In the genomic region with DNA sequence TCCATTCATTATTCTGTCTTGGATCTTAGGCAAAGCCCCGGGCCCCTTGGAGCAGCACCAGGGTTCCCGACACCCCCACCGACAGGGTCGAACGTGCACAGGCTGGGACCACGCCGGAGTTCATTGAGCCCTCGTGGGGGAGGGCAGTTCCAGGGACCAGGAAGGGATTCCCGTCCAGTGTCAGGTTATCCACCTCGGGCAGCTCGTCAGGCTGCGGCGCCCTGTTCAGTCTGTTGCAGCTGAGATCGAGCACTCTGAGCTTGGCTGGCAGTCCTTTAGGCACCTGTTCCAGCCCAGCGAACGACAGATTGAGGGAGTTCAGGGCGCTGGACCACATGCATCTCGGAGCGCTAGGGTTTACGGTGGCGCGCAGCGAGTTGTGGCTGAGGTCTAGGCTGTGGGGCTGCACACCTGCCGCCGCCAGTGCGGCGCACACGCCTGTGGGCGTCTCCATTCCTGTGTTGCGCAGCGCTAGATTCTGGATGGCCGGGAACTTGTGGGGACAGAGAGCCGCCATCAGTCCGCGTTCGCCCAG, we compare ENCODE assay signal across 8 cellular contexts. TPM values are rescaled to one million over a fixed set of nuclear protein-coding genes. Genes with fewer than 3 reads are reported as not detected.
A peak's percentile ranks its signal among the peaks of the same experiment; 100 is the strongest.
DNase-seq lines count a peak whose midpoint lies in the region; ATAC-seq, FAIRE-seq and TF ChIP-seq lines count a peak whose summit lies in the region.

No MANE protein-coding gene starts in this region.

- ATAC-seq in GM21390 (IDR thresholded peaks at IDR 0.05; ENCODE audit: unreplicated experiment) (peak; percentile 44), K562 (no peak)

- H3K9me3 Mint-ChIP-seq in Caco-2 (ENCODE audit: unreplicated experiment) = no peaks in the 10 kb centered on the region

- H3K36me3 Mint-ChIP-seq in Caco-2 (ENCODE audit: insufficient read depth, unreplicated experiment) = peaks cover 16% of the 10 kb centered on the region

- BruUV-seq in Caco-2 (replicated peaks; lab: Mats Ljungman, UMichigan) = no TSS peak
- no TSS peak for BruUV-seq in K562 (replicated peaks; lab: Mats Ljungman, UMichigan)

- no peak for TF ChIP-seq EP300 in K562 (IDR thresholded peaks at IDR 0.05; ENCODE audit: low read length)

- POLR2A ChIA-PET in Caco-2 (lab: Charles Lee) = interaction anchor here (1.1 kb wide), 1 partner anchor 16 kb away, joined by 4 read pairs; a partner anchor contains a TSS
- POLR2A ChIA-PET in K562 (lab: Yijun Ruan, JAX) = interaction anchor here (1.2 kb wide), 1 partner anchor 9 kb away, joined by 3 read pairs; no protein-coding TSS in a partner anchor

- no peaks in the 10 kb centered on the region for H3K9me1 ChIP-seq in K562 (ENCODE audit: control insufficient read depth, insufficient read depth, low read length)

- H3K4me3 Mint-ChIP-seq in Caco-2 (ENCODE audit: unreplicated experiment) = peak overlapping the region; percentile 88

- no peak for TF ChIP-seq POLR2A in K562 (conservative IDR thresholded peaks at IDR 0.05)
- peak in 1 of 2 donors; percentile 41 for TF ChIP-seq POLR2A in thyroid gland (IDR thresholded peaks at IDR 0.05)

- H3K9me3 ChIP-seq in Caco-2 (peaks cover 19% of the 10 kb centered on the region), K562 (replicated peaks; ENCODE audit: control insufficient read depth, insufficient read depth, low read depth, low read length) (no peaks in the 10 kb centered on the region), thyroid gland (no peaks in the 10 kb centered on the region)

- in situ Hi-C loops in K562 (cut with MboI) = no loop called here

- H3K27me3 ChIP-seq in Caco-2 (replicated peaks; ENCODE audit: control insufficient read depth, insufficient read depth, low read length) = no peaks in the 10 kb centered on the region
- H3K27me3 ChIP-seq in K562 (ENCODE audit: control insufficient read depth in 2 of 2, insufficient read depth in 2 of 2, low read length in 2 of 2) = no peaks in the 10 kb centered on the region
- H3K27me3 ChIP-seq in thyroid gland = no peaks in the 10 kb centered on the region

- peaks cover 4% of the 10 kb centered on the region for H3K4me1 Mint-ChIP-seq in Caco-2 (ENCODE audit: low read depth, unreplicated experiment)

- 77% methylated on average over 30 of the region's 36 CpGs for WGBS in K562 (ENCODE audit: insufficient coverage, low coverage, missing lambda C conversion rate)
- 3 to 65% methylated on average over 2 to 11 of the region's 36 CpGs for WGBS in thyroid gland, 2 donors

- CTCF ChIA-PET in Caco-2 (lab: Charles Lee) (interaction anchor here (0.6 to 1.6 kb wide), 2 partner anchors 84 to 1521 kb away, joined by 4 to 5 read pairs; a partner anchor contains a TSS), K562 (lab: Yijun Ruan, JAX; ENCODE audit: low intra/inter-chr PET ratio) (no interaction called here)

- no peaks in the 10 kb centered on the region for H3K79me2 ChIP-seq in K562 (ENCODE audit: control insufficient read depth, insufficient read depth, low read length)

- no peak overlapping the region for H3K9ac ChIP-seq in K562 (ENCODE audit: insufficient read depth in 1 of 2, low read depth in 2 of 2, low read length in 2 of 2)

- H3K27ac ChIP-seq in K562 (ENCODE audit: extremely low read depth, low read depth, low read length) (no peak overlapping the region), thyroid gland (peak overlapping the region; percentile 57 to 81 (median 79))

- no peaks in the 10 kb centered on the region for H4K20me1 ChIP-seq in K562 (replicated peaks; ENCODE audit: control insufficient read depth, insufficient read depth, low read length)

- DNase-seq in Caco-2 = peak in 1 of 2 experiments; percentile 55
- peak; percentile 26 for DNase-seq in NCI-H146 treated with DMSO at 0.1 percent for 48 hours (lab: John Stamatoyannopoulos, UW; ENCODE audit: unreplicated experiment)
- no peak for DNase-seq in K562 (ENCODE audit: extremely low read depth in 1 of 4, low spot score in 3 of 4)
- DNase-seq in left kidney (ENCODE audit: low read depth, low spot score) = peak; percentile 81
- DNase-seq in thyroid gland = peak; percentile 58 to 70
- DNase-seq in midbrain (lab: John Stamatoyannopoulos, UW) = no peak
- no peak for DNase-seq in NCI-H2171 (lab: John Stamatoyannopoulos, UW)

- peak overlapping the region; percentile 79 for H3K27ac Mint-ChIP-seq in Caco-2 (ENCODE audit: unreplicated experiment)

- TF ChIP-seq RAD21 in K562 (CRISPR knock-in tag; conservative IDR thresholded peaks at IDR 0.05 in 1 of 2, IDR thresholded peaks at IDR 0.05 in 1 of 2) = no peak

- H3K4me2 ChIP-seq in K562 (ENCODE audit: insufficient read depth, low read length) = no peak overlapping the region

- H3K4me1 ChIP-seq in Caco-2 (peaks cover 6% of the 10 kb centered on the region), K562 (replicated peaks in 1 of 2; ENCODE audit: control insufficient read depth in 2 of 2, insufficient read depth in 2 of 2, low read length in 2 of 2) (peaks cover 0 to 14% of the 10 kb centered on the region in 2 experiments; a peak in 2 of 5 replicates), thyroid gland (peaks cover 5 to 18% of the 10 kb centered on the region in 2 donors)

- no peak overlapping the region for H2AFZ ChIP-seq in K562 (ENCODE audit: low read depth, low read length)

- H3K27me3 Mint-ChIP-seq in Caco-2 (ENCODE audit: insufficient read depth, unreplicated experiment) = no peaks in the 10 kb centered on the region

- FAIRE-seq in K562 (lab: Jason Lieb, UNC) = no peak

- intact Hi-C loops in Caco-2 (cut with micrococcal nuclease; ENCODE audit: unreplicated experiment) = loop anchor here (1.0 kb wide), 1 partner anchor 68 kb away; a partner anchor contains a TSS
- intact Hi-C loops in K562 (cut with micrococcal nuclease) = no loop called here
- intact Hi-C loops in thyroid gland (cut with DNase I) = loop anchor here (10.0 kb wide), 1 partner anchor 257 kb away; no protein-coding TSS in a partner anchor

- TF ChIP-seq CTCF in Caco-2 (IDR thresholded peaks at IDR 0.05; ENCODE audit: insufficient read depth in 1 of 2, low read depth in 1 of 2, low read length in 1 of 2, severe bottlenecking in 1 of 2, unreplicated experiment in 1 of 2) (no peak), K562 (IDR thresholded peaks at IDR 0.05 in 2 of 3, conservative IDR thresholded peaks at IDR 0.05 in 1 of 3; ENCODE audit: insufficient read depth in 2 of 3, low read depth in 1 of 3, low read length in 3 of 3) (no peak), thyroid gland (IDR thresholded peaks at IDR 0.05) (no peak)

- H3K4me3 ChIP-seq in Caco-2 (ENCODE audit: low read depth, low read length) = peak overlapping the region; percentile 49
- no peak overlapping the region for H3K4me3 ChIP-seq in K562
- H3K4me3 ChIP-seq in thyroid gland (replicated peaks in 1 of 3) = peak overlapping the region; percentile 24 to 95 (median 52)

- no peaks in the 10 kb centered on the region for H3K36me3 ChIP-seq in Caco-2 (ENCODE audit: control insufficient read depth, insufficient read depth, low read length)
- no peaks in the 10 kb centered on the region for H3K36me3 ChIP-seq in K562 (ENCODE audit: control insufficient read depth, insufficient read depth, low read length)
- H3K36me3 ChIP-seq in thyroid gland = no peaks in the 10 kb centered on the region

RNA-seq across cellular contexts. Expression of a gene that starts 1.1 kb away (rescaled TPM):
- total RNA-seq in Caco-2 (2022) (11.5 and 13.3 TPM in 2 replicates), K562 (2014; rRNA removed) (0.09 TPM in 1 of 2 replicates, not detected in the other), K562 (2014; rRNA removed; fragmentation: Illumina TruSeq; extraction: Trizol) (0.07 TPM in 1 of 2 replicates, not detected in the other), K562 (2015; rRNA removed; fragmentation: Illumina TruSeq; extraction: Trizol) (0.14 and 0.15 TPM in 2 replicates), K562 (2021) (0.31 and 0.47 TPM in 2 replicates), thyroid gland (10 to 100 TPM; 18.5 to 36.7 (median 30.0) TPM)
- total RNA-seq in K562 (2011; cell fraction: chromatin; rRNA removed; ENCODE audit: low replicate concordance) = 0.39 and 0.46 TPM in 2 replicates
- 0.26 and 0.33 TPM in 2 replicates for total RNA-seq in K562 (2011; cell fraction: nucleolus; rRNA removed)
- total RNA-seq in K562 (2011; cell fraction: nucleoplasm; rRNA removed) = 0.51 TPM in 1 of 2 replicates, not detected in the other
- polyA plus RNA-seq in K562 (2011; rRNA removed) (0.13 and 0.23 TPM in 2 replicates), K562 (2014; fragmentation: Illumina TruSeq; extraction: Trizol) (not detected in 2 replicates), K562 (2014; fragmentation: Nextera tagmentation; extraction: Ambion mirVana) (under 1 TPM in 1 of 2 experiments, not detected in 1; 0.15 TPM), K562 (2014; rRNA removed) (0.32 and 1.0 TPM in 2 replicates)
- 0.28 and 0.47 TPM in 2 replicates for polyA plus RNA-seq in K562 (2011; cell fraction: cytosol; rRNA removed)
- polyA plus RNA-seq in K562 (2011; cell fraction: nucleus; rRNA removed) = 0.11 and 0.67 TPM in 2 replicates
- polyA plus RNA-seq in K562 (2012) = 0.17 and 0.29 TPM in 2 replicates
- polyA minus RNA-seq in K562 (2011; rRNA and poly(A)+ RNA removed) = not detected in 2 replicates
- polyA minus RNA-seq in K562 (2011; cell fraction: cytosol; rRNA and poly(A)+ RNA removed) = not detected in 2 replicates
- polyA minus RNA-seq in K562 (2011; cell fraction: nucleus; rRNA and poly(A)+ RNA removed) = 0.22 and 0.27 TPM in 2 replicates

RNA-seq across cellular contexts. Expression of a gene that starts 7.4 kb away (rescaled TPM):
- total RNA-seq in Caco-2 (2022) (37.8 and 46.4 TPM in 2 replicates), K562 (2014; rRNA removed) (21.4 and 32.9 TPM in 2 replicates), K562 (2014; rRNA removed; fragmentation: Illumina TruSeq; extraction: Trizol) (8.3 and 10.3 TPM in 2 replicates), K562 (2015; rRNA removed; fragmentation: Illumina TruSeq; extraction: Trizol) (10.6 and 11.5 TPM in 2 replicates), K562 (2021) (23.5 and 24.4 TPM in 2 replicates), thyroid gland (10 to 100 TPM; 16.1 to 48.7 (median 29.3) TPM)
- 97.2 and 222 TPM in 2 replicates for total RNA-seq in K562 (2011; cell fraction: chromatin; rRNA removed; ENCODE audit: low replicate concordance)
- 127 and 130 TPM in 2 replicates for total RNA-seq in K562 (2011; cell fraction: nucleolus; rRNA removed)
- 107 and 115 TPM in 2 replicates for total RNA-seq in K562 (2011; cell fraction: nucleoplasm; rRNA removed)
- polyA plus RNA-seq in K562 (2011; rRNA removed) (26.9 and 28.5 TPM in 2 replicates), K562 (2014; fragmentation: Illumina TruSeq; extraction: Trizol) (16.7 and 18.0 TPM in 2 replicates), K562 (2014; fragmentation: Nextera tagmentation; extraction: Ambion mirVana) (1 to 10 TPM; 3.4 to 5.1 TPM), K562 (2014; rRNA removed) (32.5 and 46.4 TPM in 2 replicates)
- 29.2 and 30.3 TPM in 2 replicates for polyA plus RNA-seq in K562 (2011; cell fraction: cytosol; rRNA removed)
- 196 and 262 TPM in 2 replicates for polyA plus RNA-seq in K562 (2011; cell fraction: nucleus; rRNA removed)
- 18.6 and 22.1 TPM in 2 replicates for polyA plus RNA-seq in K562 (2012)
- 11.5 and 15.9 TPM in 2 replicates for polyA minus RNA-seq in K562 (2011; rRNA and poly(A)+ RNA removed)
- polyA minus RNA-seq in K562 (2011; cell fraction: cytosol; rRNA and poly(A)+ RNA removed) = 6.1 and 10.0 TPM in 2 replicates
- polyA minus RNA-seq in K562 (2011; cell fraction: nucleus; rRNA and poly(A)+ RNA removed) = 49.9 and 56.8 TPM in 2 replicates

RNA-seq across cellular contexts. Expression of a gene that starts 15.5 kb away (rescaled TPM):
- total RNA-seq in Caco-2 (2022) = 88.7 and 99.4 TPM in 2 replicates
- 7.6 and 18.9 TPM in 2 replicates for total RNA-seq in K562 (2011; cell fraction: chromatin; rRNA removed; ENCODE audit: low replicate concordance)
- total RNA-seq in K562 (2011; cell fraction: nucleolus; rRNA removed) = 40.4 and 43.6 TPM in 2 replicates
- total RNA-seq in K562 (2011; cell fraction: nucleoplasm; rRNA removed) = 24.4 and 32.7 TPM in 2 replicates
- total RNA-seq in K562 (2014; rRNA removed) = 136 and 209 TPM in 2 replicates
- total RNA-seq in K562 (2014; rRNA removed; fragmentation: Illumina TruSeq; extraction: Trizol) = 63.3 and 69.1 TPM in 2 replicates
- 103 and 105 TPM in 2 replicates for total RNA-seq in K562 (2015; rRNA removed; fragmentation: Illumina TruSeq; extraction: Trizol)
- total RNA-seq in K562 (2021) = 120 and 125 TPM in 2 replicates
- 184 and 187 TPM in 2 replicates for polyA plus RNA-seq in K562 (2011; rRNA removed)
- 176 and 243 TPM in 2 replicates for polyA plus RNA-seq in K562 (2011; cell fraction: cytosol; rRNA removed)
- 81.1 and 91.8 TPM in 2 replicates for polyA plus RNA-seq in K562 (2011; cell fraction: nucleus; rRNA removed)
- 147 and 206 TPM in 2 replicates for polyA plus RNA-seq in K562 (2012)
- 77.4 and 113 TPM in 2 replicates for polyA plus RNA-seq in K562 (2014; fragmentation: Illumina TruSeq; extraction: Trizol)
- polyA plus RNA-seq in K562 (2014; fragmentation: Nextera tagmentation; extraction: Ambion mirVana) = 100 to 1,000 TPM; 480 to 497 TPM
- polyA plus RNA-seq in K562 (2014; rRNA removed) = 209 and 284 TPM in 2 replicates
- 15.2 and 15.6 TPM in 2 replicates for polyA minus RNA-seq in K562 (2011; rRNA and poly(A)+ RNA removed)
- 20.1 and 29.9 TPM in 2 replicates for polyA minus RNA-seq in K562 (2011; cell fraction: cytosol; rRNA and poly(A)+ RNA removed)
- polyA minus RNA-seq in K562 (2011; cell fraction: nucleus; rRNA and poly(A)+ RNA removed) = 15.6 and 21.9 TPM in 2 replicates
- 10 to 100 TPM; 25.9 to 90.9 (median 56.4) TPM for total RNA-seq in thyroid gland

RNA-seq across cellular contexts. Expression of a gene that starts 15.7 kb away (rescaled TPM):
- total RNA-seq in Caco-2 (2022) = 111 and 112 TPM in 2 replicates
- 95.6 and 166 TPM in 2 replicates for total RNA-seq in K562 (2011; cell fraction: chromatin; rRNA removed; ENCODE audit: low replicate concordance)
- 44.7 and 60.0 TPM in 2 replicates for total RNA-seq in K562 (2011; cell fraction: nucleolus; rRNA removed)
- total RNA-seq in K562 (2011; cell fraction: nucleoplasm; rRNA removed) = 73.0 and 85.0 TPM in 2 replicates
- 150 and 170 TPM in 2 replicates for total RNA-seq in K562 (2014; rRNA removed)
- 138 and 149 TPM in 2 replicates for total RNA-seq in K562 (2014; rRNA removed; fragmentation: Illumina TruSeq; extraction: Trizol)
- 158 and 164 TPM in 2 replicates for total RNA-seq in K562 (2015; rRNA removed; fragmentation: Illumina TruSeq; extraction: Trizol)
- 81.9 and 93.0 TPM in 2 replicates for total RNA-seq in K562 (2021)
- polyA plus RNA-seq in K562 (2011; rRNA removed) = 107 and 140 TPM in 2 replicates
- polyA plus RNA-seq in K562 (2011; cell fraction: cytosol; rRNA removed) = 52.3 and 71.9 TPM in 2 replicates
- 150 and 151 TPM in 2 replicates for polyA plus RNA-seq in K562 (2011; cell fraction: nucleus; rRNA removed)
- polyA plus RNA-seq in K562 (2012) = 117 and 133 TPM in 2 replicates
- polyA plus RNA-seq in K562 (2014; fragmentation: Illumina TruSeq; extraction: Trizol) = 187 and 203 TPM in 2 replicates
- polyA plus RNA-seq in K562 (2014; fragmentation: Nextera tagmentation; extraction: Ambion mirVana) = 100 to 1,000 TPM in 1 of 2 experiments, 10 to 100 TPM in 1; 89.2 to 182 TPM
- 137 and 176 TPM in 2 replicates for polyA plus RNA-seq in K562 (2014; rRNA removed)
- 133 and 180 TPM in 2 replicates for polyA minus RNA-seq in K562 (2011; rRNA and poly(A)+ RNA removed)
- 42.0 and 55.4 TPM in 2 replicates for polyA minus RNA-seq in K562 (2011; cell fraction: cytosol; rRNA and poly(A)+ RNA removed)
- 47.0 and 74.2 TPM in 2 replicates for polyA minus RNA-seq in K562 (2011; cell fraction: nucleus; rRNA and poly(A)+ RNA removed)
- total RNA-seq in thyroid gland = 100 to 1,000 TPM; 106 to 279 (median 161) TPM

RNA-seq across cellular contexts. Expression of a gene that starts 32.8 kb away (rescaled TPM):
- total RNA-seq in Caco-2 (2022) = 38.8 and 40.2 TPM in 2 replicates
- 99.1 and 166 TPM in 2 replicates for total RNA-seq in K562 (2011; cell fraction: chromatin; rRNA removed; ENCODE audit: low replicate concordance)
- total RNA-seq in K562 (2011; cell fraction: nucleolus; rRNA removed) = 88.7 and 109 TPM in 2 replicates
- 85.1 and 87.8 TPM in 2 replicates for total RNA-seq in K562 (2011; cell fraction: nucleoplasm; rRNA removed)
- 24.9 and 27.3 TPM in 2 replicates for total RNA-seq in K562 (2014; rRNA removed)
- total RNA-seq in K562 (2014; rRNA removed; fragmentation: Illumina TruSeq; extraction: Trizol) = 20.5 and 21.8 TPM in 2 replicates
- total RNA-seq in K562 (2015; rRNA removed; fragmentation: Illumina TruSeq; extraction: Trizol) = 29.3 and 30.0 TPM in 2 replicates
- 35.3 and 36.1 TPM in 2 replicates for total RNA-seq in K562 (2021)
- polyA plus RNA-seq in K562 (2011; rRNA removed) = 37.4 and 44.8 TPM in 2 replicates
- polyA plus RNA-seq in K562 (2011; cell fraction: cytosol; rRNA removed) = 39.9 and 55.5 TPM in 2 replicates
- 68.1 and 108 TPM in 2 replicates for polyA plus RNA-seq in K562 (2011; cell fraction: nucleus; rRNA removed)
- 24.9 and 28.0 TPM in 2 replicates for polyA plus RNA-seq in K562 (2012)
- 35.1 and 39.0 TPM in 2 replicates for polyA plus RNA-seq in K562 (2014; fragmentation: Illumina TruSeq; extraction: Trizol)
- polyA plus RNA-seq in K562 (2014; fragmentation: Nextera tagmentation; extraction: Ambion mirVana) = 1 to 10 TPM; 5.2 to 6.6 TPM
- polyA plus RNA-seq in K562 (2014; rRNA removed) = 44.1 and 45.0 TPM in 2 replicates
- polyA minus RNA-seq in K562 (2011; rRNA and poly(A)+ RNA removed) = 22.7 and 29.5 TPM in 2 replicates
- polyA minus RNA-seq in K562 (2011; cell fraction: cytosol; rRNA and poly(A)+ RNA removed) = 12.7 and 20.9 TPM in 2 replicates
- 24.0 and 28.4 TPM in 2 replicates for polyA minus RNA-seq in K562 (2011; cell fraction: nucleus; rRNA and poly(A)+ RNA removed)
- total RNA-seq in thyroid gland = 10 to 100 TPM; 19.5 to 23.8 (median 20.7) TPM

Comparison
In these comparisons a context has a peak if more than half of its experiments do, and no peak if none do; other contexts are left out.
1. DNase-seq: peak in NCI-H146 treated with DMSO at 0.1 percent for 48 hours (single experiment), left kidney (single experiment) and thyroid gland (2 of 2); none in K562 (0 of 4), midbrain (single experiment) and NCI-H2171 (single experiment).